14 cellular contexts compared by ENCODE assay signal in genomic region chr6:151063339-151063738, GRCh38.
DNase-seq lines count a peak whose midpoint lies in the region; FAIRE-seq and TF ChIP-seq lines count a peak whose summit lies in the region.
"Had no signal": no experiment of that assay in that cellular context is flagged by ENCODE, and none has a peak within 500 bp of the region (broad histone marks: within the 10 kb centered on the region; RNA-seq: fewer than 3 reads in every experiment).

No MANE protein-coding gene starts in this region.

- H3K4me1 ChIP-seq in fibroblast of lung (ENCODE audit: control insufficient read depth, extremely low read depth, insufficient read depth, low read length) (peaks cover 14% of the 10 kb centered on the region), smooth muscle cell (ENCODE audit: low read depth) (no peaks in the 10 kb centered on the region)

- peaks cover 7% of the 10 kb centered on the region for H3F3A ChIP-seq in smooth muscle cell (ENCODE audit: low read depth)

- no peak overlapping the region for H3K27ac ChIP-seq in fibroblast of lung (ENCODE audit: insufficient read depth, low read length)
- H3K27ac ChIP-seq in smooth muscle cell (ENCODE audit: low read depth): peak overlapping the region; percentile 23

- no peaks in the 10 kb centered on the region for H3K79me2 ChIP-seq in fibroblast of lung (ENCODE audit: control insufficient read depth, insufficient read depth, low read length)
- H3K79me2 ChIP-seq in smooth muscle cell (ENCODE audit: low read depth): no peaks in the 10 kb centered on the region

- TF ChIP-seq CTCF in fibroblast of lung (conservative IDR thresholded peaks at IDR 0.05 in 1 of 2, IDR thresholded peaks at IDR 0.05 in 1 of 2; ENCODE audit: low read depth in 1 of 2, low read length in 2 of 2) (no peak), smooth muscle cell (IDR thresholded peaks at IDR 0.05; ENCODE audit: borderline replicate concordance, insufficient read depth, poor library complexity, severe bottlenecking) (no peak), GM20000 (IDR thresholded peaks at IDR 0.05; ENCODE audit: extremely low read depth, missing control alignments) (no peak)

- no peaks in the 10 kb centered on the region for H3K9me3 ChIP-seq in fibroblast of lung (ENCODE audit: control insufficient read depth, insufficient read depth, low read depth, low read length)
- no peaks in the 10 kb centered on the region for H3K9me3 ChIP-seq in smooth muscle cell (replicated peaks; ENCODE audit: low read depth)
- H3K9me3 ChIP-seq: heart left ventricle, stomach had no signal

- H3K36me3 ChIP-seq in fibroblast of lung (ENCODE audit: control insufficient read depth, insufficient read depth, low read length): peaks cover 4% of the 10 kb centered on the region
- H3K36me3 ChIP-seq in smooth muscle cell (ENCODE audit: low read depth): no peaks in the 10 kb centered on the region
- H3K36me3 ChIP-seq: heart left ventricle, stomach had no signal

- no peak for TF ChIP-seq POLR2A in H54 (IDR thresholded peaks at IDR 0.05; ENCODE audit: low read depth, low read length)

- no peaks in the 10 kb centered on the region for H4K20me1 ChIP-seq in fibroblast of lung (ENCODE audit: control insufficient read depth, extremely low read depth, insufficient read depth, low read length)
- no peaks in the 10 kb centered on the region for H4K20me1 ChIP-seq in smooth muscle cell (ENCODE audit: low read depth)

- H3K4me3 ChIP-seq in fibroblast of lung (replicated peaks in 1 of 4; ENCODE audit: control extremely low read depth in 1 of 4, insufficient read depth in 1 of 4, low read depth in 3 of 4, low read length in 4 of 4) (no peak overlapping the region), smooth muscle cell (no peak overlapping the region)
- H3K4me3 ChIP-seq: heart left ventricle, stomach had no signal

- H2AFZ ChIP-seq in fibroblast of lung (ENCODE audit: low read length) (no peak overlapping the region), smooth muscle cell (ENCODE audit: low read depth) (no peak overlapping the region)

- H3K9ac ChIP-seq in fibroblast of lung (ENCODE audit: insufficient read depth, low read length) (no peak overlapping the region), smooth muscle cell (ENCODE audit: low read depth) (no peak overlapping the region)

- DNase-seq in H54 (ENCODE audit: insufficient read length, low spot score) (peak; percentile 26), SW480 (ENCODE audit: low spot score) (peak; percentile 66), fibroblast of lung (ENCODE audit: low read depth in 2 of 2) (peak; percentile 88 to 96), smooth muscle cell (lab: John Stamatoyannopoulos, UW; ENCODE audit: unreplicated experiment) (no peak), GM20000 (ENCODE audit: low spot score) (no peak), NK-92 (lab: John Stamatoyannopoulos, UW; ENCODE audit: unreplicated experiment) (no peak)
- DNase-seq in activated naive CD4-positive, alpha-beta T cell (lab: John Stamatoyannopoulos, UW): no peak
- DNase-seq: activated CD4-positive, CD25-positive, alpha-beta regulatory T cell; activated T-cell treated with anti-CD3 and anti-CD28 coated beads, Interleukin-2, amount 50 U/mL, for 72 hours; heart left ventricle; mesendoderm; SHP77 treated with DMSO at 0.1 percent for 48 hours; stimulated activated CD4-positive, alpha-beta T cell treated with anti-CD3 and anti-CD28 coated beads, Interleukin-4, amount 100 ng/mL, for 24 hours; stomach had no signal

- H3K4me2 ChIP-seq in fibroblast of lung (ENCODE audit: extremely low read depth, insufficient read depth, low read length) (no peak overlapping the region), smooth muscle cell (no peak overlapping the region)

- H3K27me3 ChIP-seq in fibroblast of lung (ENCODE audit: control insufficient read depth, insufficient read depth, low read length): no peaks in the 10 kb centered on the region
- no peaks in the 10 kb centered on the region for H3K27me3 ChIP-seq in smooth muscle cell (ENCODE audit: low read depth)
- H3K27me3 ChIP-seq: heart left ventricle, stomach had no signal

- WGBS in smooth muscle cell (ENCODE audit: low lambda C conversion rate): 65% methylated on average over 3 of the region's 3 CpGs

- no peak for FAIRE-seq in H54 (lab: Jason Lieb, UNC)

Comparison
In these comparisons a context has a peak if more than half of its experiments do, and no peak if none do; other contexts are left out.
1. DNase-seq: peak in H54 (single experiment), SW480 (single experiment) and fibroblast of lung (2 of 2); none in smooth muscle cell (single experiment), GM20000 (single experiment), NK-92 (single experiment) and activated naive CD4-positive, alpha-beta T cell (0 of 4).